ENCODE assay signal across 8 cellular contexts in genomic region chr15:96234109-96234892, GRCh38.
A peak's percentile ranks its signal among the peaks of the same experiment; 100 is the strongest.
DNase-seq lines count a peak whose midpoint lies in the region; ATAC-seq, FAIRE-seq and TF ChIP-seq lines count a peak whose summit lies in the region.
"Had no signal": no experiment of that assay in that cellular context is flagged by ENCODE, and none has a peak within 500 bp of the region (broad histone marks: within the 10 kb centered on the region; RNA-seq: fewer than 3 reads in every experiment).

No MANE protein-coding gene starts in this region.

- H3K9me3 ChIP-seq in astrocyte (ENCODE audit: insufficient read depth, low read depth, low read length): no peaks in the 10 kb centered on the region

- no peak overlapping the region for H2AFZ ChIP-seq in astrocyte (ENCODE audit: low read depth, low read length)

- peak; percentile 55 for ATAC-seq in GM19043 (IDR thresholded peaks at IDR 0.05; ENCODE audit: low read depth, unreplicated experiment)
- peak; percentile 38 for ATAC-seq in HG03175 (IDR thresholded peaks at IDR 0.05; ENCODE audit: unreplicated experiment)
- ATAC-seq in stimulated activated memory B cell treated with anti-CD40 and anti-IgM and Interleukin-4, amounts not matched to agents 10 μg/mL and 1 μg/mL and 100 μg/mL, for 72 hours: peak; percentile 43

- no peak overlapping the region for H3K4me2 ChIP-seq in astrocyte (ENCODE audit: low read length)

- H3K9ac ChIP-seq in astrocyte (ENCODE audit: low read length): no peak overlapping the region

- no peak for FAIRE-seq in astrocyte (lab: Jason Lieb, UNC)

- H3K36me3 Mint-ChIP-seq in astrocyte (ENCODE audit: low read depth, unreplicated experiment): no peaks in the 10 kb centered on the region
- H3K36me3 Mint-ChIP-seq in stimulated activated memory B cell treated with anti-CD40 and anti-IgM and Interleukin-4, amounts not matched to agents 10 μg/mL and 1 μg/mL and 100 μg/mL, for 72 hours: no peaks in the 10 kb centered on the region

- no peaks in the 10 kb centered on the region for H3K27me3 ChIP-seq in astrocyte (ENCODE audit: insufficient read depth, low read length)

- no peaks in the 10 kb centered on the region for H3K27me3 Mint-ChIP-seq in astrocyte (ENCODE audit: low read depth, unreplicated experiment)
- no peaks in the 10 kb centered on the region for H3K27me3 Mint-ChIP-seq in stimulated activated memory B cell treated with anti-CD40 and anti-IgM and Interleukin-4, amounts not matched to agents 10 μg/mL and 1 μg/mL and 100 μg/mL, for 72 hours

- H3K4me1 ChIP-seq in astrocyte (ENCODE audit: insufficient read depth, low read length): no peaks in the 10 kb centered on the region

- peaks cover 3% of the 10 kb centered on the region for H3K4me1 Mint-ChIP-seq in astrocyte (ENCODE audit: low read depth, unreplicated experiment)
- H3K4me1 Mint-ChIP-seq in stimulated activated memory B cell treated with anti-CD40 and anti-IgM and Interleukin-4, amounts not matched to agents 10 μg/mL and 1 μg/mL and 100 μg/mL, for 72 hours: no peaks in the 10 kb centered on the region

- no peak overlapping the region for H3K27ac Mint-ChIP-seq in astrocyte (ENCODE audit: unreplicated experiment)
- H3K27ac Mint-ChIP-seq in stimulated activated memory B cell treated with anti-CD40 and anti-IgM and Interleukin-4, amounts not matched to agents 10 μg/mL and 1 μg/mL and 100 μg/mL, for 72 hours: no peak overlapping the region

- no peaks in the 10 kb centered on the region for H4K20me1 ChIP-seq in astrocyte (ENCODE audit: insufficient read depth, low read length)

- no peak overlapping the region for H3K4me3 ChIP-seq in astrocyte (ENCODE audit: insufficient read depth, low read depth, low read length)

- no peaks in the 10 kb centered on the region for H3K9me3 Mint-ChIP-seq in astrocyte (ENCODE audit: unreplicated experiment)
- H3K9me3 Mint-ChIP-seq in stimulated activated memory B cell treated with anti-CD40 and anti-IgM and Interleukin-4, amounts not matched to agents 10 μg/mL and 1 μg/mL and 100 μg/mL, for 72 hours: peaks cover 4% of the 10 kb centered on the region

- no peaks in the 10 kb centered on the region for H3K36me3 ChIP-seq in astrocyte (ENCODE audit: insufficient read depth, low read length)

- H3K4me3 Mint-ChIP-seq in astrocyte (ENCODE audit: unreplicated experiment): no peak overlapping the region
- H3K4me3 Mint-ChIP-seq in stimulated activated memory B cell treated with anti-CD40 and anti-IgM and Interleukin-4, amounts not matched to agents 10 μg/mL and 1 μg/mL and 100 μg/mL, for 72 hours: no peak overlapping the region

- DNase-seq in astrocyte (ENCODE audit: low read depth) (peak; percentile 41), anterior cingulate cortex (lab: John Stamatoyannopoulos, UW) (no peak), NCI-H2196 treated with DMSO at 0.1 percent for 48 hours (lab: John Stamatoyannopoulos, UW; ENCODE audit: unreplicated experiment) (no peak)
- no peak for DNase-seq in activated T-cell treated with anti-CD3 and anti-CD28 coated beads, Interleukin-2, amount 50 U/mL, for 1 hour
- DNase-seq: NCI-H748 treated with DMSO at 0.1 percent for 48 hours had no signal

- H3K27ac ChIP-seq in astrocyte (ENCODE audit: low read depth, low read length): no peak overlapping the region

- no peaks in the 10 kb centered on the region for H3K79me2 ChIP-seq in astrocyte (ENCODE audit: insufficient read depth, low read length)

- TF ChIP-seq CTCF in astrocyte (IDR thresholded peaks at IDR 0.05; ENCODE audit: insufficient read depth, low read depth, low read length): no peak
